Comparison of ENCODE assay signal across 1 cellular context in the genomic region with DNA sequence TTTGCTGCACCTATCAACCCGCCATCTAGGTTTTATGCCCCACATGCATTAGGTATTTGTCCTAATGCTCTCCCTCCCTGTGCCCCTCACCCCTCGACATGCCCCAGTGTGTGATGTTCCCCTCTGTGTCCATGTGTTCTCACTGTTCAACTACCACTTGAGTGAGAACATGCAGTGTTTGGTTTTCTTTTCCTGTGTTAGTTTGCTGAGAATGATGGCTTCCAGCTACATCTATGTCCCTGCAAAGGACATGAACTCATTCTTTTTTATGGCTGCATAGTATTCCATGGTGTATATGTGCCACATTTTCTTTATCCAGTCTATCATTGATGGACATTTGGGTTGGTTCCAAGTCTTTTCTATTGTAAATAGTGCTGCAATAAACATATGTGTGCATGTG. TPM values are rescaled to one million over a fixed set of nuclear protein-coding genes. Genes with fewer than 3 reads are reported as not detected.
"Had no signal": no experiment of that assay in that cellular context is flagged by ENCODE, and none has a peak within 500 bp of the region (broad histone marks: within the 10 kb centered on the region; RNA-seq: fewer than 3 reads in every experiment).

No MANE protein-coding gene starts in this region.

RNA-seq across cellular contexts. Expression of a gene that starts 12.5 kb away (rescaled TPM):
- polyA plus RNA-seq: IgD-negative memory B cell had no signal
